In genomic region chr22:20802922-20803553, GRCh38 we compare ENCODE assay signal across 17 cellular contexts. TPM values are rescaled to one million over a fixed set of nuclear protein-coding genes. Genes with fewer than 3 reads are reported as not detected.
A peak's percentile ranks its signal among the peaks of the same experiment; 100 is the strongest.
DNase-seq lines count a peak whose midpoint lies in the region; ATAC-seq and TF ChIP-seq lines count a peak whose summit lies in the region.
"Had no signal": no experiment of that assay in that cellular context is flagged by ENCODE, and none has a peak within 500 bp of the region (broad histone marks: within the 10 kb centered on the region; RNA-seq: fewer than 3 reads in every experiment).

No MANE protein-coding gene starts in this region.

- H3K4me1 Mint-ChIP-seq in T-helper 17 cell = no peaks in the 10 kb centered on the region
- peaks cover 13% of the 10 kb centered on the region for H3K4me1 Mint-ChIP-seq in chondrocyte (ENCODE audit: low read depth)
- H3K4me1 Mint-ChIP-seq in stimulated activated effector memory CD8-positive, alpha-beta T cell treated with anti-CD3 and anti-CD28 coated beads, Interleukin-12 subunit alpha, Interleukin-12 subunit beta, amount 100 ng/mL, for 72 hours = no peaks in the 10 kb centered on the region
- no peaks in the 10 kb centered on the region for H3K4me1 Mint-ChIP-seq in CD14-positive monocyte
- H3K4me1 Mint-ChIP-seq: CD4-positive, CD25-positive, alpha-beta regulatory T cell; CD8-positive, alpha-beta memory T cell had no signal

- H3K36me3 Mint-ChIP-seq in T-helper 17 cell (ENCODE audit: low read depth) (peaks cover 9% of the 10 kb centered on the region), chondrocyte (ENCODE audit: low read depth) (peaks cover 46% of the 10 kb centered on the region), CD14-positive monocyte (peaks cover 81 to 97% of the 10 kb centered on the region in 2 donors)
- peaks cover 100% of the 10 kb centered on the region for H3K36me3 Mint-ChIP-seq in stimulated activated effector memory CD8-positive, alpha-beta T cell treated with anti-CD3 and anti-CD28 coated beads, Interleukin-12 subunit alpha, Interleukin-12 subunit beta, amount 100 ng/mL, for 72 hours

- H3K27ac Mint-ChIP-seq in T-helper 17 cell (peak overlapping the region; percentile 66), chondrocyte (ENCODE audit: unreplicated experiment) (no peak overlapping the region), CD14-positive monocyte (peak overlapping the region in 1 of 7 donors; percentile 1)
- H3K27ac Mint-ChIP-seq in stimulated activated effector memory CD8-positive, alpha-beta T cell treated with anti-CD3 and anti-CD28 coated beads, Interleukin-12 subunit alpha, Interleukin-12 subunit beta, amount 100 ng/mL, for 72 hours = peak overlapping the region; percentile 62
- H3K27ac Mint-ChIP-seq: CD4-positive, CD25-positive, alpha-beta regulatory T cell had no signal

- no peak for ATAC-seq in T-helper 17 cell
- ATAC-seq in stimulated activated effector memory CD8-positive, alpha-beta T cell treated with anti-CD3 and anti-CD28 coated beads, Interleukin-12 subunit alpha, Interleukin-12 subunit beta, amount 100 ng/mL, for 72 hours = no peak
- no peak for ATAC-seq in HG03460 (IDR thresholded peaks at IDR 0.05; ENCODE audit: unreplicated experiment)
- ATAC-seq in GM21528 (IDR thresholded peaks at IDR 0.05; ENCODE audit: low FRiP score, unreplicated experiment) = no peak

- no peak overlapping the region for H3K27ac ChIP-seq in BLaER1
- H3K27ac ChIP-seq: BLaER1 treated with 17β-estradiol and CSF1 and Interleukin-3, amounts not matched to agents 10 nM and 100 nM; GM23248 had no signal

- intact Hi-C loops in CD14-positive monocyte (cut with micrococcal nuclease) = no loop called here

- H3K4me2 ChIP-seq in BLaER1 = no peak overlapping the region
- H3K4me2 ChIP-seq: BLaER1 treated with 17β-estradiol and CSF1 and Interleukin-3, amounts not matched to agents 10 nM and 100 nM had no signal

- TF ChIP-seq CTCF in chondrocyte (IDR thresholded peaks at IDR 0.05) = no peak
- no peak for TF ChIP-seq CTCF in CD14-positive monocyte (IDR thresholded peaks at IDR 0.05)

- H3K9me3 ChIP-seq in BLaER1 (no peaks in the 10 kb centered on the region), T-helper 17 cell (ENCODE audit: control insufficient read depth, low read length, poor library complexity, severe bottlenecking) (no peaks in the 10 kb centered on the region)
- H3K9me3 ChIP-seq: BLaER1 treated with 17β-estradiol and CSF1 and Interleukin-3, amounts not matched to agents 10 nM and 100 nM; HAP-1 had no signal

- no peak overlapping the region for H3K4me3 ChIP-seq in BLaER1
- H3K4me3 ChIP-seq: BLaER1 treated with 17β-estradiol and CSF1 and Interleukin-3, amounts not matched to agents 10 nM and 100 nM; GM12878; GM23248; HAP-1 had no signal

- H3K4me3 Mint-ChIP-seq in T-helper 17 cell (no peak overlapping the region), chondrocyte (ENCODE audit: unreplicated experiment) (no peak overlapping the region), CD14-positive monocyte (no peak overlapping the region)
- no peak overlapping the region for H3K4me3 Mint-ChIP-seq in stimulated activated effector memory CD8-positive, alpha-beta T cell treated with anti-CD3 and anti-CD28 coated beads, Interleukin-12 subunit alpha, Interleukin-12 subunit beta, amount 100 ng/mL, for 72 hours
- H3K4me3 Mint-ChIP-seq: CD4-positive, CD25-positive, alpha-beta regulatory T cell; CD8-positive, alpha-beta memory T cell had no signal

- no peaks in the 10 kb centered on the region for H3K9me3 Mint-ChIP-seq in chondrocyte (ENCODE audit: low read depth)
- H3K9me3 Mint-ChIP-seq in stimulated activated effector memory CD8-positive, alpha-beta T cell treated with anti-CD3 and anti-CD28 coated beads, Interleukin-12 subunit alpha, Interleukin-12 subunit beta, amount 100 ng/mL, for 72 hours = no peaks in the 10 kb centered on the region
- H3K9me3 Mint-ChIP-seq in CD14-positive monocyte = peaks cover 0 to 2% (median 0%) of the 10 kb centered on the region in 7 donors
- H3K9me3 Mint-ChIP-seq: CD4-positive, CD25-positive, alpha-beta regulatory T cell; CD8-positive, alpha-beta memory T cell had no signal

- DNase-seq in T-helper 17 cell (no peak), chondrocyte (ENCODE audit: low spot score) (peak; percentile 53), CD14-positive monocyte (ENCODE audit: low spot score) (no peak)
- no peak for DNase-seq in stimulated activated effector memory CD8-positive, alpha-beta T cell treated with anti-CD3 and anti-CD28 coated beads, Interleukin-12 subunit alpha, Interleukin-12 subunit beta, amount 100 ng/mL, for 72 hours (ENCODE audit: low spot score in 2 of 2)
- DNase-seq: 8988T, COR-L47 had no signal

- peak overlapping the region; percentile 29; the same call in 1 of the 2 replicates for H3K9ac ChIP-seq in BLaER1
- H3K9ac ChIP-seq: GM23248 had no signal

- H3K27me3 Mint-ChIP-seq in T-helper 17 cell (no peaks in the 10 kb centered on the region), chondrocyte (ENCODE audit: low read depth) (no peaks in the 10 kb centered on the region), CD14-positive monocyte (ENCODE audit: low read depth in 3 of 3) (peaks cover 0 to 1% (median 0%) of the 10 kb centered on the region in 3 donors)
- H3K27me3 Mint-ChIP-seq: CD4-positive, CD25-positive, alpha-beta regulatory T cell; CD8-positive, alpha-beta memory T cell had no signal

- H3K36me3 ChIP-seq in BLaER1 = peaks cover 98% of the 10 kb centered on the region

- H4K20me1 ChIP-seq in BLaER1 = 0 out of 2 replicates have a peak, but pooled peaks cover 8% of the 10 kb centered on the region

- H3K27me3 ChIP-seq in BLaER1 = no peaks in the 10 kb centered on the region
- H3K27me3 ChIP-seq: BLaER1 treated with 17β-estradiol and CSF1 and Interleukin-3, amounts not matched to agents 10 nM and 100 nM had no signal

- H3K4me1 ChIP-seq in BLaER1 = peaks cover 8% of the 10 kb centered on the region
- H3K4me1 ChIP-seq: HAP-1 had no signal

RNA-seq across cellular contexts. Expression of gene SERPIND1, which starts 29.1 kb away (rescaled TPM):
- total RNA-seq in T-helper 17 cell = not detected
- total RNA-seq in chondrocyte = not detected in 3 replicates
- not detected for polyA plus RNA-seq in CD14-positive monocyte
- total RNA-seq: CD4-positive, CD25-positive, alpha-beta regulatory T cell; CD8-positive, alpha-beta memory T cell; G401; GM23248; H4 had no signal

RNA-seq across cellular contexts. Expression of gene PI4KA, which starts 55.6 kb away (rescaled TPM):
- 100 to 1,000 TPM; 159 to 160 TPM for total RNA-seq in T-helper 17 cell
- total RNA-seq in chondrocyte = 68.3 to 87.9 TPM (median 72.3 TPM) in 3 replicates
- 10 to 100 TPM; 22.8 to 38.2 TPM for polyA plus RNA-seq in CD14-positive monocyte

RNA-seq across cellular contexts. Expression of gene SNAP29, which starts 55.8 kb away (rescaled TPM):
- total RNA-seq in T-helper 17 cell (10 to 100 TPM; 18.9 to 25.4 TPM), chondrocyte (25.3 to 26.3 TPM (median 25.8 TPM) in 3 replicates)
- 10 to 100 TPM; 28.9 to 32.8 TPM for polyA plus RNA-seq in CD14-positive monocyte
